ENCODE assay signal across 1 cellular context in the genomic region with DNA sequence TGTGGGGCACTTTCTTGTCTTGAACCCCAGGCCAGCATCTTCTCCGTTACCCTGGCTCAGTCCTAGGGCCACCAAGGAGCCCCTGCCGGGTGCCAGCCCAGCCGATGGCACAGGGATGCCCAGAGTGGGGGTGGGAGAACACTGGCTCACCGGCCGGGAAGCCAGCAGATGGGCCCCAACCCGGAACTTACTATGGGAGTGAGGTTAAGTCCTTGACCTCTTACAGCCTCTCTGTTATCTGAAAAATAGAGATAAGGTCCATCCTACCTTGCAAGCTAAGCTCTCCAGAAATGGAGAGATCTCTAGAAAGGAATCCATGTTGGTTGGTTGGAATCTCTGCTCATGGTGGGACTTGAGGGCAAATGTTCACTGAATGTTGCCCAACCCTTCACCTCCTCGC.
A peak's percentile ranks its signal among the peaks of the same experiment; 100 is the strongest.
TF ChIP-seq lines count a peak whose summit lies in the region.

No MANE protein-coding gene starts in this region.

TF ChIP-seq in K562, 482 proteins besides CTCF, POLR2A, EP300 and RAD21 (continued from another document):
- TF ChIP-seq GABPA (tag; conservative IDR thresholded peaks at IDR 0.05; ENCODE audit: low read depth): peak; percentile 46; the same call in 1 of the 2 replicates
- peak; percentile 55; the same call in 1 of the 2 replicates for TF ChIP-seq ELF1 (tag; IDR thresholded peaks at IDR 0.05)
- TF ChIP-seq FOXJ2 (tag; IDR thresholded peaks at IDR 0.05): peak; percentile 8
- TF ChIP-seq ESRRA (IDR thresholded peaks at IDR 0.05; ENCODE audit: borderline replicate concordance, low read depth): peak; percentile 78
